1 cellular context compared by ENCODE assay signal in genomic region chr7:139242741-139243281, GRCh38.
TF ChIP-seq lines count a peak whose summit lies in the region.

No MANE protein-coding gene starts in this region.

TF ChIP-seq in K562, 482 proteins besides CTCF, POLR2A, EP300 and RAD21 (continued from another document):
- TF ChIP-seq USF2 (CRISPR knock-in tag; IDR thresholded peaks at IDR 0.05): no peak
- TF ChIP-seq MECOM (CRISPR knock-in tag; IDR thresholded peaks at IDR 0.05): no peak
- no peak for TF ChIP-seq HOMEZ (CRISPR knock-in tag; IDR thresholded peaks at IDR 0.05)
- no peak for TF ChIP-seq GABPA (tag; conservative IDR thresholded peaks at IDR 0.05; ENCODE audit: low read depth)
- TF ChIP-seq BRD4 (IDR thresholded peaks at IDR 0.05): no peak
- no peak for TF ChIP-seq EP400 (IDR thresholded peaks at IDR 0.05)
- TF ChIP-seq UBTF (IDR thresholded peaks at IDR 0.05; ENCODE audit: borderline replicate concordance in 1 of 2, low read depth in 2 of 2, low read length in 2 of 2): no peak
- no peak for TF ChIP-seq GABPB1 (CRISPR knock-in tag; IDR thresholded peaks at IDR 0.05)
- no peak for TF ChIP-seq CUX1 (CRISPR knock-in tag; IDR thresholded peaks at IDR 0.05)
- TF ChIP-seq PHB (CRISPR knock-in tag; IDR thresholded peaks at IDR 0.05): no peak
- TF ChIP-seq ZBTB49 (CRISPR knock-in tag; IDR thresholded peaks at IDR 0.05; ENCODE audit: borderline replicate concordance): no peak
- TF ChIP-seq NUFIP1 (IDR thresholded peaks at IDR 0.05; ENCODE audit: partially characterized antibody): no peak
- TF ChIP-seq HNRNPUL1 (IDR thresholded peaks at IDR 0.05; ENCODE audit: low read length): no peak
- no peak for TF ChIP-seq ZNF785 (CRISPR knock-in tag; IDR thresholded peaks at IDR 0.05)
- no peak for TF ChIP-seq TSHZ1 (CRISPR knock-in tag; IDR thresholded peaks at IDR 0.05)
- peak; percentile 84 for TF ChIP-seq EHMT2 (IDR thresholded peaks at IDR 0.05)
- no peak for TF ChIP-seq ELK3 (CRISPR knock-in tag; IDR thresholded peaks at IDR 0.05)
